Comparison of ENCODE assay signal across 19 cellular contexts in the genomic region with DNA sequence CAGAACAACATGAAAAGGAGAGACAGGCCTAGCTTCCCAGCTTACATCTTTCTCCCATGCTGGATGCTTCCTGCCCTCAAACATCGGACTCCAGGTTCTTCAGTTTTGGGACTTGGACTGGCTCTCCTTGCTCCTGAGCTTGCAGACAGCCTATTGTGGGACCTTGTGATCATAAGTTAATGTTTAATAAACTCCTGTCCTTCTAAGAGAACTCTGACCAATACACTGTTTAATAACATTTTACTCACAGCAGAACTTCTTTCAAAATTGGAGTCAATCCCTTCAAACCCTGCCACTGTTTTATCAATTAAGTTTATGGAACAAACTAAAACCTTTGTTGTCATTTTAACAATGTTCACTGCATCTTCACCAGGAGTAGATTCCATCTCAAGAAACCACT.
"Had no signal": no experiment of that assay in that cellular context is flagged by ENCODE, and none has a peak within 500 bp of the region (broad histone marks: within the 10 kb centered on the region; RNA-seq: fewer than 3 reads in every experiment).

No MANE protein-coding gene starts in this region.

- H3K36me3 ChIP-seq: neural progenitor cell had no signal

- H3K27me3 Mint-ChIP-seq: memory B cell; progenitor cell of endocrine pancreas; stimulated activated memory B cell treated with anti-CD40 and anti-IgM and Interleukin-4, amounts not matched to agents 10 μg/mL and 1 μg/mL and 100 μg/mL, for 72 hours; type B pancreatic cell had no signal

- ATAC-seq: stimulated activated memory B cell treated with anti-CD40 and anti-IgM and Interleukin-4, amounts not matched to agents 10 μg/mL and 1 μg/mL and 100 μg/mL, for 72 hours; stimulated activated naive CD8-positive, alpha-beta T cell treated with anti-CD3 and anti-CD28 coated beads, Interleukin-15, Interleukin-2, amounts not matched to agents 100 U/mL and 50 U/mL, for 24 hours had no signal

- H3K9me3 Mint-ChIP-seq: memory B cell had no signal

- H3K27ac Mint-ChIP-seq: memory B cell; nephron; neural progenitor cell; progenitor cell of endocrine pancreas; stimulated activated memory B cell treated with anti-CD40 and anti-IgM and Interleukin-4, amounts not matched to agents 10 μg/mL and 1 μg/mL and 100 μg/mL, for 72 hours; type B pancreatic cell had no signal

- H3K4me3 ChIP-seq: dorsolateral prefrontal cortex, lung, neural progenitor cell, right atrium auricular region, sigmoid colon, spleen, testis, tibial artery had no signal

- H3K27ac ChIP-seq: neural progenitor cell, parathyroid adenoma, right atrium auricular region, sigmoid colon, spleen, testis, tibial artery had no signal

- H3K27me3 ChIP-seq: dorsolateral prefrontal cortex, neural progenitor cell, right atrium auricular region, sigmoid colon, spleen, testis, tibial artery had no signal

- H3K4me3 Mint-ChIP-seq: memory B cell; nephron; neural progenitor cell; stimulated activated memory B cell treated with anti-CD40 and anti-IgM and Interleukin-4, amounts not matched to agents 10 μg/mL and 1 μg/mL and 100 μg/mL, for 72 hours; type B pancreatic cell had no signal

- H3K4me1 ChIP-seq: parathyroid adenoma, right atrium auricular region, sigmoid colon, spleen, tibial artery had no signal

- DNase-seq: dorsolateral prefrontal cortex; effector CD4-positive, alpha-beta T cell; hypothalamus; sigmoid colon; spleen; stimulated activated CD4-positive, alpha-beta T cell treated with anti-CD3 and anti-CD28 coated beads, Interleukin-4, amount 100 ng/mL, for 4 hours; stimulated activated naive CD8-positive, alpha-beta T cell treated with anti-CD3 and anti-CD28 coated beads, Interleukin-15, Interleukin-2, amounts not matched to agents 100 U/mL and 50 U/mL, for 24 hours; substantia nigra; testis; tibial artery had no signal

- H3K9me3 ChIP-seq: right atrium auricular region, sigmoid colon, spleen, testis, tibial artery had no signal

- H3K4me1 Mint-ChIP-seq: memory B cell; nephron; neural progenitor cell; stimulated activated memory B cell treated with anti-CD40 and anti-IgM and Interleukin-4, amounts not matched to agents 10 μg/mL and 1 μg/mL and 100 μg/mL, for 72 hours had no signal
